Comparison of ENCODE assay signal across 32 cellular contexts in genomic region chr1:224533517-224533916, GRCh38.
"Had no signal": no experiment of that assay in that cellular context is flagged by ENCODE, and none has a peak within 500 bp of the region (broad histone marks: within the 10 kb centered on the region; RNA-seq: fewer than 3 reads in every experiment).

No MANE protein-coding gene starts in this region.

- H3K27me3 ChIP-seq: colonic mucosa, foreskin keratinocyte, gastroesophageal sphincter, heart left ventricle, hepatocyte, neural progenitor cell, right atrium auricular region, stomach, thyroid gland had no signal

- H3K27ac ChIP-seq: colonic mucosa, epithelial cell of prostate, foreskin keratinocyte, gastroesophageal sphincter, heart left ventricle, hepatocyte, neural progenitor cell, parathyroid adenoma, prostate gland, right atrium auricular region, stomach, thyroid gland had no signal

- H3K27ac Mint-ChIP-seq: dendritic cell treated with granulocyte-macrophage colony-stimulating factor and Interleukin-4, amounts not matched to agents 40 ng/mL and 50 ng/mL, for 4 days; endodermal cell; memory B cell; mesothelial cell of epicardium; naive thymus-derived CD4-positive, alpha-beta T cell; nephron; neural progenitor cell had no signal

- H3K4me3 Mint-ChIP-seq: dendritic cell treated with granulocyte-macrophage colony-stimulating factor and Interleukin-4, amounts not matched to agents 40 ng/mL and 50 ng/mL, for 4 days; endodermal cell; memory B cell; mesothelial cell of epicardium; naive thymus-derived CD4-positive, alpha-beta T cell; nephron; neural progenitor cell had no signal

- ATAC-seq: esophagus mucosa; foreskin keratinocyte; gastroesophageal sphincter; heart left ventricle; left lobe of liver; mucosa of descending colon; naive thymus-derived CD4-positive, alpha-beta T cell; sciatic nerve had no signal

- H3K9me3 ChIP-seq: colonic mucosa, gastroesophageal sphincter, heart left ventricle, mucosa of descending colon, prostate gland, right atrium auricular region, stomach, thyroid gland had no signal

- H3K4me1 ChIP-seq: colonic mucosa, gastroesophageal sphincter, heart left ventricle, neural progenitor cell, parathyroid adenoma, prostate gland, right atrium auricular region, stomach, thyroid gland had no signal

- H3K4me1 Mint-ChIP-seq: mesothelial cell of epicardium had no signal

- H3K36me3 Mint-ChIP-seq: memory B cell; mesothelial cell of epicardium; naive thymus-derived CD4-positive, alpha-beta T cell; neural progenitor cell had no signal

- H3K36me3 ChIP-seq: colonic mucosa, gastroesophageal sphincter, heart left ventricle, neural progenitor cell, prostate gland, right atrium auricular region, stomach, thyroid gland had no signal

- H3K4me3 ChIP-seq: colonic mucosa, gastroesophageal sphincter, heart left ventricle, hepatocyte, lung, mucosa of descending colon, neural progenitor cell, prostate gland, right atrium auricular region, smooth muscle cell, stomach, thyroid gland had no signal

- H3K9me3 Mint-ChIP-seq: dendritic cell treated with granulocyte-macrophage colony-stimulating factor and Interleukin-4, amounts not matched to agents 40 ng/mL and 50 ng/mL, for 4 days; memory B cell; mesothelial cell of epicardium; naive thymus-derived CD4-positive, alpha-beta T cell; nephron; neural progenitor cell had no signal

- DNase-seq: colonic mucosa; effector CD8-positive, alpha-beta T cell; endodermal cell; foreskin keratinocyte; heart left ventricle; kidney; mucosa of descending colon; naive thymus-derived CD4-positive, alpha-beta T cell; stimulated activated CD4-positive, alpha-beta T cell treated with anti-CD3 and anti-CD28 coated beads, Interleukin-12 subunit alpha, Interleukin-12 subunit beta, amount 100 ng/mL, for 4 hours; stimulated activated CD4-positive, alpha-beta T cell treated with anti-CD3 and anti-CD28 coated beads, Interleukin-1b, Interleukin-23, amount 100 ng/mL, for 48 hours; stimulated activated CD4-positive, alpha-beta T cell treated with anti-CD3 and anti-CD28 coated beads, Interleukin-4, amount 100 ng/mL, for 1 hour; stimulated activated CD8-positive, alpha-beta memory T cell treated with anti-CD3 and anti-CD28 coated beads, Interleukin-4, amount 100 ng/mL, for 48 hours; stimulated activated naive CD4-positive, alpha-beta T cell; stomach; thyroid gland; trophoblast cell had no signal
